ENCODE assay signal across 8 cellular contexts in genomic region chr7:78770422-78771410, GRCh38.
A peak's percentile ranks its signal among the peaks of the same experiment; 100 is the strongest.
DNase-seq lines count a peak whose midpoint lies in the region; ATAC-seq and TF ChIP-seq lines count a peak whose summit lies in the region.

No MANE protein-coding gene starts in this region.

- intact Hi-C loops in left ventricle myocardium inferior (cut with micrococcal nuclease) = no loop called here
- intact Hi-C loops in gastrocnemius medialis (cut with DNase I; ENCODE audit: low total_unique reads) = loop anchor here (10.0 kb wide), 1 partner anchor 746 kb away; no protein-coding TSS in a partner anchor
- intact Hi-C loops in activated CD8-positive, alpha-beta T cell treated with anti-CD3 and anti-CD28 coated beads for 36 hours (cut with micrococcal nuclease) = no loop called here

- H3K4me2 ChIP-seq in GM23338 = peak overlapping the region; percentile 89

- H3K9me3 Mint-ChIP-seq in GM23338 = no peaks in the 10 kb centered on the region
- peaks cover 0 to 6% (median 0%) of the 10 kb centered on the region in 9 donors for H3K9me3 Mint-ChIP-seq in naive thymus-derived CD8-positive, alpha-beta T cell
- peaks cover 4% of the 10 kb centered on the region for H3K9me3 Mint-ChIP-seq in activated CD8-positive, alpha-beta T cell treated with anti-CD3 and anti-CD28 coated beads for 36 hours

- H3K4me3 Mint-ChIP-seq in GM23338 = no peak overlapping the region
- no peak overlapping the region for H3K4me3 Mint-ChIP-seq in naive thymus-derived CD8-positive, alpha-beta T cell
- no peak overlapping the region for H3K4me3 Mint-ChIP-seq in activated CD8-positive, alpha-beta T cell treated with anti-CD3 and anti-CD28 coated beads for 36 hours

- in situ Hi-C loops in gastrocnemius medialis (cut with MboI; ENCODE audit: low sequenced_read_pairs in 4 of 4) = no loop called here

- TF ChIP-seq CTCF in GM23338 (conservative IDR thresholded peaks at IDR 0.05; ENCODE audit: low read depth in 2 of 2) = no peak
- no peak for TF ChIP-seq CTCF in left ventricle myocardium inferior (IDR thresholded peaks at IDR 0.05; ENCODE audit: borderline replicate concordance)
- TF ChIP-seq CTCF in gastrocnemius medialis (IDR thresholded peaks at IDR 0.05 in 4 of 5, conservative IDR thresholded peaks at IDR 0.05 in 1 of 5) = no peak
- no peak for TF ChIP-seq CTCF in activated CD8-positive, alpha-beta T cell treated with anti-CD3 and anti-CD28 coated beads for 36 hours (IDR thresholded peaks at IDR 0.05)

- no peaks in the 10 kb centered on the region for H3K36me3 Mint-ChIP-seq in GM23338 (ENCODE audit: low read depth)
- no peaks in the 10 kb centered on the region for H3K36me3 Mint-ChIP-seq in naive thymus-derived CD8-positive, alpha-beta T cell
- no peaks in the 10 kb centered on the region for H3K36me3 Mint-ChIP-seq in activated CD8-positive, alpha-beta T cell treated with anti-CD3 and anti-CD28 coated beads for 36 hours (ENCODE audit: low read depth)

- peaks cover 19% of the 10 kb centered on the region for H3K4me1 Mint-ChIP-seq in GM23338
- no peaks in the 10 kb centered on the region for H3K4me1 Mint-ChIP-seq in naive thymus-derived CD8-positive, alpha-beta T cell
- H3K4me1 Mint-ChIP-seq in activated CD8-positive, alpha-beta T cell treated with anti-CD3 and anti-CD28 coated beads for 36 hours (ENCODE audit: low read depth) = no peaks in the 10 kb centered on the region

- H3K36me3 ChIP-seq in GM23338 (ENCODE audit: insufficient read depth) = no peaks in the 10 kb centered on the region
- no peaks in the 10 kb centered on the region for H3K36me3 ChIP-seq in left ventricle myocardium inferior
- no peaks in the 10 kb centered on the region for H3K36me3 ChIP-seq in gastrocnemius medialis

- ATAC-seq in GM23338 = peak; percentile 88
- peak; percentile 81 to 87 for ATAC-seq in gastrocnemius medialis
- ATAC-seq in naive thymus-derived CD8-positive, alpha-beta T cell = no peak
- no peak for ATAC-seq in activated CD8-positive, alpha-beta T cell treated with anti-CD3 and anti-CD28 coated beads for 36 hours

- no peaks in the 10 kb centered on the region for H3K9me2 ChIP-seq in GM23338 (ENCODE audit: insufficient read depth)

- H3K27me3 ChIP-seq in GM23338 (ENCODE audit: insufficient read depth) (no peaks in the 10 kb centered on the region), left ventricle myocardium inferior (ENCODE audit: low read depth) (no peaks in the 10 kb centered on the region), gastrocnemius medialis (no peaks in the 10 kb centered on the region)

- H3K27ac ChIP-seq in GM23338 (ENCODE audit: low read depth) = peak overlapping the region; percentile 68
- H3K27ac ChIP-seq in left ventricle myocardium inferior (replicated peaks) = no peak overlapping the region
- peak overlapping the region; percentile 60 to 77 (median 72) for H3K27ac ChIP-seq in gastrocnemius medialis

- H3K4me1 ChIP-seq in GM23338 (ENCODE audit: insufficient read depth) = peaks cover 33% of the 10 kb centered on the region
- peaks cover 27% of the 10 kb centered on the region for H3K4me1 ChIP-seq in left ventricle myocardium inferior
- H3K4me1 ChIP-seq in gastrocnemius medialis = peaks cover 19 to 38% of the 10 kb centered on the region in 2 donors

- H3F3A ChIP-seq in GM23338 (replicated peaks; ENCODE audit: low read depth) = no peaks in the 10 kb centered on the region

- peaks cover 47% of the 10 kb centered on the region for H3K79me2 ChIP-seq in GM23338 (replicated peaks; ENCODE audit: insufficient read depth)

- no peaks in the 10 kb centered on the region for H4K20me1 ChIP-seq in GM23338 (replicated peaks; ENCODE audit: insufficient read depth)

- peak; percentile 30 to 45 for TF ChIP-seq POLR2A in gastrocnemius medialis (IDR thresholded peaks at IDR 0.05)

- peak overlapping the region; percentile 84 for H2AFZ ChIP-seq in GM23338

- peaks cover 2% of the 10 kb centered on the region for H3K27me3 Mint-ChIP-seq in GM23338 (ENCODE audit: insufficient read depth, low read depth, poor library complexity)
- peaks cover 3 to 10% (median 5%) of the 10 kb centered on the region in 5 donors for H3K27me3 Mint-ChIP-seq in naive thymus-derived CD8-positive, alpha-beta T cell
- H3K27me3 Mint-ChIP-seq in activated CD8-positive, alpha-beta T cell treated with anti-CD3 and anti-CD28 coated beads for 36 hours = peaks cover 7% of the 10 kb centered on the region

- POLR2A ChIA-PET in naive thymus-derived CD8-positive, alpha-beta T cell (lab: Charles Lee) = no interaction called here
- POLR2A ChIA-PET in activated CD8-positive, alpha-beta T cell treated with anti-CD3 and anti-CD28 coated beads for 36 hours (lab: Charles Lee) = no interaction called here

- DNase-seq in GM23338 (ENCODE audit: low spot score) (peak; percentile 85), NCI-H774 (lab: John Stamatoyannopoulos, UW) (peak; percentile 32), left ventricle myocardium inferior (no peak), gastrocnemius medialis (peak in 1 of 2 donors; percentile 9), AG08396 (ENCODE audit: low spot score) (no peak)
- DNase-seq in naive thymus-derived CD8-positive, alpha-beta T cell = no peak
- DNase-seq in activated CD8-positive, alpha-beta T cell treated with anti-CD3 and anti-CD28 coated beads for 36 hours = no peak
- no peak for DNase-seq in stimulated activated CD8-positive, alpha-beta memory T cell treated with anti-CD3 and anti-CD28 coated beads, Interleukin-4, amount 100 ng/mL, for 48 hours

- H3K27ac Mint-ChIP-seq in GM23338 = peak overlapping the region; percentile 90
- H3K27ac Mint-ChIP-seq in naive thymus-derived CD8-positive, alpha-beta T cell = no peak overlapping the region
- H3K27ac Mint-ChIP-seq in activated CD8-positive, alpha-beta T cell treated with anti-CD3 and anti-CD28 coated beads for 36 hours = no peak overlapping the region

- H3K9me3 ChIP-seq in left ventricle myocardium inferior (replicated peaks) = no peaks in the 10 kb centered on the region
- no peaks in the 10 kb centered on the region for H3K9me3 ChIP-seq in gastrocnemius medialis

- CTCF ChIA-PET in activated CD8-positive, alpha-beta T cell treated with anti-CD3 and anti-CD28 coated beads for 36 hours (lab: Charles Lee) = no interaction called here

- H3K4me3 ChIP-seq in GM23338 (peak overlapping the region; percentile 77), left ventricle myocardium inferior (peak overlapping the region; percentile 61), gastrocnemius medialis (peak overlapping the region; percentile 36 to 49 (median 46))

TF ChIP-seq in GM23338, 12 proteins besides CTCF, POLR2A, EP300 and RAD21:
- peak; percentile 8; the same call in 1 of the 2 replicates for TF ChIP-seq CREB1 (CRISPR knock-in tag; IDR thresholded peaks at IDR 0.05; ENCODE audit: low read depth)
- TF ChIP-seq ETS1 (IDR thresholded peaks at IDR 0.05) = no peak
- peak; percentile 63 for TF ChIP-seq POLR2AphosphoS5 (IDR thresholded peaks at IDR 0.05; ENCODE audit: low read depth)

Comparison
In these comparisons a context has a peak if more than half of its experiments do, and no peak if none do; other contexts are left out.
1. ATAC-seq: peak in GM23338 (single experiment) and gastrocnemius medialis (2 of 2); none in naive thymus-derived CD8-positive, alpha-beta T cell (0 of 2) and activated CD8-positive, alpha-beta T cell treated with anti-CD3 and anti-CD28 coated beads for 36 hours (single experiment).
2. DNase-seq: peak in GM23338 (single experiment) and NCI-H774 (single experiment); none in left ventricle myocardium inferior (single experiment), AG08396 (single experiment), naive thymus-derived CD8-positive, alpha-beta T cell (0 of 10), activated CD8-positive, alpha-beta T cell treated with anti-CD3 and anti-CD28 coated beads for 36 hours (single experiment) and stimulated activated CD8-positive, alpha-beta memory T cell treated with anti-CD3 and anti-CD28 coated beads, Interleukin-4, amount 100 ng/mL, for 48 hours (single experiment).
3. Peak in every context shown above with its lines, with median percentiles within 50 percentile points of each other: H3K4me3 ChIP-seq.